ENCODE assay signal across 1 cellular context in the genomic region with DNA sequence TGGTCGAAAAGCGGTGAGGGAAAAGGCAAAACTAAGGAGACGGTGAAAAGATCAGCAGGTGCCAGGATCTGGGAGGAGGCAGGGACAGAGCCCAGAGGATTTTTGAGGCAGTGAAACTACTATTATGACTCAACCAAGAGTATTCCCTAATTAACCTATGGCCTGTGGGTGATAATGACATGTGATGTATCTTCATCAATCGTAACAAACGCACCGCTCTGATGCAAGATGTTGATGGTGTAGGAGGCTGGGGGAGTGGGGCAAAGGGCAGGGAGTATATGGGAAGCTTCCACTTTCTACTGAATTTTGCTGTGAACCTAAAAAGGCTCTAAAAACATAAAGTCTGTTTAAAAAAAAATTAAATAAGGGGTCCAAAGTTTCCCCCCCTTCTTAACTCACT.
A peak's percentile ranks its signal among the peaks of the same experiment; 100 is the strongest.
TF ChIP-seq lines count a peak whose summit lies in the region.

No MANE protein-coding gene starts in this region.

TF ChIP-seq in HEK293, 187 proteins besides CTCF, POLR2A, EP300 and RAD21 (continued from another document and continues in another):
- TF ChIP-seq SETDB1 (IDR thresholded peaks at IDR 0.05; ENCODE audit: insufficient read length, low read length) (no peak), ZBTB1 (tag by site-specific recombination; IDR thresholded peaks at IDR 0.05) (no peak), ZNF549 (tag by site-specific recombination; IDR thresholded peaks at IDR 0.05) (no peak), SP2 (tag by site-specific recombination; IDR thresholded peaks at IDR 0.05) (no peak), GLIS2 (tag by site-specific recombination; IDR thresholded peaks at IDR 0.05) (no peak), ZNF629 (tag by site-specific recombination; IDR thresholded peaks at IDR 0.05) (peak; percentile 45), ZNF571 (tag by site-specific recombination; IDR thresholded peaks at IDR 0.05) (no peak), ZNF416 (tag by site-specific recombination; IDR thresholded peaks at IDR 0.05) (no peak), ZNF837 (tag by site-specific recombination; IDR thresholded peaks at IDR 0.05) (no peak), ZNF473 (tag by site-specific recombination; IDR thresholded peaks at IDR 0.05) (no peak), ZNF426 (tag by site-specific recombination; IDR thresholded peaks at IDR 0.05) (no peak), KLF10 (tag by site-specific recombination; IDR thresholded peaks at IDR 0.05) (no peak), ZBTB17 (tag by site-specific recombination; IDR thresholded peaks at IDR 0.05) (no peak), ZNF529 (tag by site-specific recombination; IDR thresholded peaks at IDR 0.05; ENCODE audit: insufficient replicate concordance) (no peak), ZNF10 (tag by site-specific recombination; IDR thresholded peaks at IDR 0.05) (no peak), ZNF221 (tag by site-specific recombination; IDR thresholded peaks at IDR 0.05; ENCODE audit: borderline replicate concordance) (no peak), ZNF76 (tag by site-specific recombination; IDR thresholded peaks at IDR 0.05; ENCODE audit: borderline replicate concordance, low read depth) (no peak), ZNF138 (tag by site-specific recombination; IDR thresholded peaks at IDR 0.05; ENCODE audit: borderline replicate concordance) (no peak), ZNF132 (tag by site-specific recombination; IDR thresholded peaks at IDR 0.05; ENCODE audit: borderline replicate concordance) (no peak), ZNF791 (tag by site-specific recombination; IDR thresholded peaks at IDR 0.05) (no peak), ZNF677 (tag by site-specific recombination; IDR thresholded peaks at IDR 0.05) (no peak), ZNF621 (tag by site-specific recombination; IDR thresholded peaks at IDR 0.05) (no peak), ZFP3 (tag by site-specific recombination; IDR thresholded peaks at IDR 0.05; ENCODE audit: low read depth) (no peak), ZNF660 (tag by site-specific recombination; IDR thresholded peaks at IDR 0.05) (no peak), OSR2 (tag by site-specific recombination; IDR thresholded peaks at IDR 0.05) (0 out of 2 replicates have a peak, but pooled peaks have one; percentile 9), FEZF1 (tag by site-specific recombination; IDR thresholded peaks at IDR 0.05) (no peak), ZSCAN30 (tag by site-specific recombination; IDR thresholded peaks at IDR 0.05) (no peak), REPIN1 (tag by site-specific recombination; IDR thresholded peaks at IDR 0.05; ENCODE audit: low read depth) (no peak), BCL11A (tag by site-specific recombination; IDR thresholded peaks at IDR 0.05; ENCODE audit: low read depth) (no peak), ZNF24 (tag by site-specific recombination; IDR thresholded peaks at IDR 0.05) (no peak)
- TF ChIP-seq, protein P1, sequence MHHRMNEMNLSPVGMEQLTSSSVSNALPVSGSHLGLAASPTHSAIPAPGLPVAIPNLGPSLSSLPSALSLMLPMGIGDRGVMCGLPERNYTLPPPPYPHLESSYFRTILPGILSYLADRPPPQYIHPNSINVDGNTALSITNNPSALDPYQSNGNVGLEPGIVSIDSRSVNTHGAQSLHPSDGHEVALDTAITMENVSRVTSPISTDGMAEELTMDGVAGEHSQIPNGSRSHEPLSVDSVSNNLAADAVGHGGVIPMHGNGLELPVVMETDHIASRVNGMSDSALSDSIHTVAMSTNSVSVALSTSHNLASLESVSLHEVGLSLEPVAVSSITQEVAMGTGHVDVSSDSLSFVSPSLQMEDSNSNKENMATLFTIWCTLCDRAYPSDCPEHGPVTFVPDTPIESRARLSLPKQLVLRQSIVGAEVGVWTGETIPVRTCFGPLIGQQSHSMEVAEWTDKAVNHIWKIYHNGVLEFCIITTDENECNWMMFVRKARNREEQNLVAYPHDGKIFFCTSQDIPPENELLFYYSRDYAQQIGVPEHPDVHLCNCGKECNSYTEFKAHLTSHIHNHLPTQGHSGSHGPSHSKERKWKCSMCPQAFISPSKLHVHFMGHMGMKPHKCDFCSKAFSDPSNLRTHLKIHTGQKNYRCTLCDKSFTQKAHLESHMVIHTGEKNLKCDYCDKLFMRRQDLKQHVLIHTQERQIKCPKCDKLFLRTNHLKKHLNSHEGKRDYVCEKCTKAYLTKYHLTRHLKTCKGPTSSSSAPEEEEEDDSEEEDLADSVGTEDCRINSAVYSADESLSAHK (tag by site-specific recombination; IDR thresholded peaks at IDR 0.05) = no peak
- TF ChIP-seq, protein P2, sequence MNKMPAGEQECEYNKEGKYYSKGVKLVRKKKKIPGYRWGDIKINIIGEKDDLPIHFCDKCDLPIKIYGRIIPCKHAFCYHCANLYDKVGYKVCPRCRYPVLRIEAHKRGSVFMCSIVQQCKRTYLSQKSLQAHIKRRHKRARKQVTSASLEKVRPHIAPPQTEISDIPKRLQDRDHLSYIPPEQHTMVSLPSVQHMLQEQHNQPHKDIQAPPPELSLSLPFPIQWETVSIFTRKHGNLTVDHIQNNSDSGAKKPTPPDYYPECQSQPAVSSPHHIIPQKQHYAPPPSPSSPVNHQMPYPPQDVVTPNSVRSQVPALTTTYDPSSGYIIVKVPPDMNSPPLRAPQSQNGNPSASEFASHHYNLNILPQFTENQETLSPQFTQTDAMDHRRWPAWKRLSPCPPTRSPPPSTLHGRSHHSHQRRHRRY (tag by site-specific recombination; IDR thresholded peaks at IDR 0.05) = no peak
- TF ChIP-seq, protein P3, sequence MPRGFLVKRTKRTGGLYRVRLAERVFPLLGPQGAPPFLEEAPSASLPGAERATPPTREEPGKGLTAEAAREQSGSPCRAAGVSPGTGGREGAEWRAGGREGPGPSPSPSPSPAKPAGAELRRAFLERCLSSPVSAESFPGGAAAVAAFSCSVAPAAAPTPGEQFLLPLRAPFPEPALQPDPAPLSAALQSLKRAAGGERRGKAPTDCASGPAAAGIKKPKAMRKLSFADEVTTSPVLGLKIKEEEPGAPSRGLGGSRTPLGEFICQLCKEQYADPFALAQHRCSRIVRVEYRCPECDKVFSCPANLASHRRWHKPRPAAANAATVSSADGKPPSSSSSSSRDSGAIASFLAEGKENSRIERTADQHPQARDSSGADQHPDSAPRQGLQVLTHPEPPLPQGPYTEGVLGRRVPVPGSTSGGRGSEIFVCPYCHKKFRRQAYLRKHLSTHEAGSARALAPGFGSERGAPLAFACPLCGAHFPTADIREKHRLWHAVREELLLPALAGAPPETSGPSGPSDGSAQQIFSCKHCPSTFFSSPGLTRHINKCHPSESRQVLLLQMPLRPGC (tag by site-specific recombination; IDR thresholded peaks at IDR 0.05) = no peak
- TF ChIP-seq, protein P4, sequence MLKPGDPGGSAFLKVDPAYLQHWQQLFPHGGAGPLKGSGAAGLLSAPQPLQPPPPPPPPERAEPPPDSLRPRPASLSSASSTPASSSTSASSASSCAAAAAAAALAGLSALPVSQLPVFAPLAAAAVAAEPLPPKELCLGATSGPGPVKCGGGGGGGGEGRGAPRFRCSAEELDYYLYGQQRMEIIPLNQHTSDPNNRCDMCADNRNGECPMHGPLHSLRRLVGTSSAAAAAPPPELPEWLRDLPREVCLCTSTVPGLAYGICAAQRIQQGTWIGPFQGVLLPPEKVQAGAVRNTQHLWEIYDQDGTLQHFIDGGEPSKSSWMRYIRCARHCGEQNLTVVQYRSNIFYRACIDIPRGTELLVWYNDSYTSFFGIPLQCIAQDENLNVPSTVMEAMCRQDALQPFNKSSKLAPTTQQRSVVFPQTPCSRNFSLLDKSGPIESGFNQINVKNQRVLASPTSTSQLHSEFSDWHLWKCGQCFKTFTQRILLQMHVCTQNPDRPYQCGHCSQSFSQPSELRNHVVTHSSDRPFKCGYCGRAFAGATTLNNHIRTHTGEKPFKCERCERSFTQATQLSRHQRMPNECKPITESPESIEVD (tag by site-specific recombination; IDR thresholded peaks at IDR 0.05) = no peak
- TF ChIP-seq, protein P5, sequence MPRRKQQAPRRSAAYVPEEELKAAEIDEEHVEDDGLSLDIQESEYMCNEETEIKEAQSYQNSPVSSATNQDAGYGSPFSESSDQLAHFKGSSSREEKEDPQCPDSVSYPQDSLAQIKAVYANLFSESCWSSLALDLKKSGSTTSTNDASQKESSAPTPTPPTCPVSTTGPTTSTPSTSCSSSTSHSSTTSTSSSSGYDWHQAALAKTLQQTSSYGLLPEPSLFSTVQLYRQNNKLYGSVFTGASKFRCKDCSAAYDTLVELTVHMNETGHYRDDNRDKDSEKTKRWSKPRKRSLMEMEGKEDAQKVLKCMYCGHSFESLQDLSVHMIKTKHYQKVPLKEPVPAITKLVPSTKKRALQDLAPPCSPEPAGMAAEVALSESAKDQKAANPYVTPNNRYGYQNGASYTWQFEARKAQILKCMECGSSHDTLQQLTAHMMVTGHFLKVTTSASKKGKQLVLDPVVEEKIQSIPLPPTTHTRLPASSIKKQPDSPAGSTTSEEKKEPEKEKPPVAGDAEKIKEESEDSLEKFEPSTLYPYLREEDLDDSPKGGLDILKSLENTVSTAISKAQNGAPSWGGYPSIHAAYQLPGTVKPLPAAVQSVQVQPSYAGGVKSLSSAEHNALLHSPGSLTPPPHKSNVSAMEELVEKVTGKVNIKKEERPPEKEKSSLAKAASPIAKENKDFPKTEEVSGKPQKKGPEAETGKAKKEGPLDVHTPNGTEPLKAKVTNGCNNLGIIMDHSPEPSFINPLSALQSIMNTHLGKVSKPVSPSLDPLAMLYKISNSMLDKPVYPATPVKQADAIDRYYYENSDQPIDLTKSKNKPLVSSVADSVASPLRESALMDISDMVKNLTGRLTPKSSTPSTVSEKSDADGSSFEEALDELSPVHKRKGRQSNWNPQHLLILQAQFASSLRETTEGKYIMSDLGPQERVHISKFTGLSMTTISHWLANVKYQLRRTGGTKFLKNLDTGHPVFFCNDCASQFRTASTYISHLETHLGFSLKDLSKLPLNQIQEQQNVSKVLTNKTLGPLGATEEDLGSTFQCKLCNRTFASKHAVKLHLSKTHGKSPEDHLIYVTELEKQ (tag by site-specific recombination; IDR thresholded peaks at IDR 0.05; ENCODE audit: borderline replicate concordance) = peak; percentile 17; the same call in 1 of the 2 replicates
- TF ChIP-seq, protein P6, sequence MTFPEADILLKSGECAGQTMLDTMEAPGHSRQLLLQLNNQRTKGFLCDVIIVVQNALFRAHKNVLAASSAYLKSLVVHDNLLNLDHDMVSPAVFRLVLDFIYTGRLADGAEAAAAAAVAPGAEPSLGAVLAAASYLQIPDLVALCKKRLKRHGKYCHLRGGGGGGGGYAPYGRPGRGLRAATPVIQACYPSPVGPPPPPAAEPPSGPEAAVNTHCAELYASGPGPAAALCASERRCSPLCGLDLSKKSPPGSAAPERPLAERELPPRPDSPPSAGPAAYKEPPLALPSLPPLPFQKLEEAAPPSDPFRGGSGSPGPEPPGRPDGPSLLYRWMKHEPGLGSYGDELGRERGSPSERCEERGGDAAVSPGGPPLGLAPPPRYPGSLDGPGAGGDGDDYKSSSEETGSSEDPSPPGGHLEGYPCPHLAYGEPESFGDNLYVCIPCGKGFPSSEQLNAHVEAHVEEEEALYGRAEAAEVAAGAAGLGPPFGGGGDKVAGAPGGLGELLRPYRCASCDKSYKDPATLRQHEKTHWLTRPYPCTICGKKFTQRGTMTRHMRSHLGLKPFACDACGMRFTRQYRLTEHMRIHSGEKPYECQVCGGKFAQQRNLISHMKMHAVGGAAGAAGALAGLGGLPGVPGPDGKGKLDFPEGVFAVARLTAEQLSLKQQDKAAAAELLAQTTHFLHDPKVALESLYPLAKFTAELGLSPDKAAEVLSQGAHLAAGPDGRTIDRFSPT (tag by site-specific recombination; IDR thresholded peaks at IDR 0.05) = no peak
- TF ChIP-seq, protein P7, sequence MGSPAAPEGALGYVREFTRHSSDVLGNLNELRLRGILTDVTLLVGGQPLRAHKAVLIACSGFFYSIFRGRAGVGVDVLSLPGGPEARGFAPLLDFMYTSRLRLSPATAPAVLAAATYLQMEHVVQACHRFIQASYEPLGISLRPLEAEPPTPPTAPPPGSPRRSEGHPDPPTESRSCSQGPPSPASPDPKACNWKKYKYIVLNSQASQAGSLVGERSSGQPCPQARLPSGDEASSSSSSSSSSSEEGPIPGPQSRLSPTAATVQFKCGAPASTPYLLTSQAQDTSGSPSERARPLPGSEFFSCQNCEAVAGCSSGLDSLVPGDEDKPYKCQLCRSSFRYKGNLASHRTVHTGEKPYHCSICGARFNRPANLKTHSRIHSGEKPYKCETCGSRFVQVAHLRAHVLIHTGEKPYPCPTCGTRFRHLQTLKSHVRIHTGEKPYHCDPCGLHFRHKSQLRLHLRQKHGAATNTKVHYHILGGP (tag by site-specific recombination; IDR thresholded peaks at IDR 0.05) = no peak
- TF ChIP-seq, protein P8, sequence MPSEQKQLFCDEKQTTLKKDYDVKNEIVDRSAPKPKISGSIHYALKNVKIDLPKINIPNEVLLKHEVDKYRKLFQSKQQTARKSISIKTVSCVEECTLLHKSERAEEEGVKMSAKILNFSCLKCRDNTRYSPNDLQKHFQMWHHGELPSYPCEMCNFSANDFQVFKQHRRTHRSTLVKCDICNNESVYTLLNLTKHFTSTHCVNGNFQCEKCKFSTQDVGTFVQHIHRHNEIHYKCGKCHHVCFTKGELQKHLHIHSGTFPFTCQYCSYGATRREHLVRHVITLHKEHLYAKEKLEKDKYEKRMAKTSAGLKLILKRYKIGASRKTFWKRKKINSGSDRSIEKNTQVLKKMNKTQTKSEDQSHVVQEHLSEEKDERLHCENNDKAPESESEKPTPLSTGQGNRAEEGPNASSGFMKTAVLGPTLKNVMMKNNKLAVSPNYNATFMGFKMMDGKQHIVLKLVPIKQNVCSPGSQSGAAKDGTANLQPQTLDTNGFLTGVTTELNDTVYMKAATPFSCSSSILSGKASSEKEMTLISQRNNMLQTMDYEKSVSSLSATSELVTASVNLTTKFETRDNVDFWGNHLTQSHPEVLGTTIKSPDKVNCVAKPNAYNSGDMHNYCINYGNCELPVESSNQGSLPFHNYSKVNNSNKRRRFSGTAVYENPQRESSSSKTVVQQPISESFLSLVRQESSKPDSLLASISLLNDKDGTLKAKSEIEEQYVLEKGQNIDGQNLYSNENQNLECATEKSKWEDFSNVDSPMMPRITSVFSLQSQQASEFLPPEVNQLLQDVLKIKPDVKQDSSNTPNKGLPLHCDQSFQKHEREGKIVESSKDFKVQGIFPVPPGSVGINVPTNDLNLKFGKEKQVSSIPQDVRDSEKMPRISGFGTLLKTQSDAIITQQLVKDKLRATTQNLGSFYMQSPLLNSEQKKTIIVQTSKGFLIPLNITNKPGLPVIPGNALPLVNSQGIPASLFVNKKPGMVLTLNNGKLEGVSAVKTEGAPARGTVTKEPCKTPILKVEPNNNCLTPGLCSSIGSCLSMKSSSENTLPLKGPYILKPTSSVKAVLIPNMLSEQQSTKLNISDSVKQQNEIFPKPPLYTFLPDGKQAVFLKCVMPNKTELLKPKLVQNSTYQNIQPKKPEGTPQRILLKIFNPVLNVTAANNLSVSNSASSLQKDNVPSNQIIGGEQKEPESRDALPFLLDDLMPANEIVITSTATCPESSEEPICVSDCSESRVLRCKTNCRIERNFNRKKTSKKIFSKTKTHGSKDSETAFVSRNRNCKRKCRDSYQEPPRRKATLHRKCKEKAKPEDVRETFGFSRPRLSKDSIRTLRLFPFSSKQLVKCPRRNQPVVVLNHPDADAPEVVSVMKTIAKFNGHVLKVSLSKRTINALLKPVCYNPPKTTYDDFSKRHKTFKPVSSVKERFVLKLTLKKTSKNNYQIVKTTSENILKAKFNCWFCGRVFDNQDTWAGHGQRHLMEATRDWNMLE (tag by site-specific recombination; conservative IDR thresholded peaks at IDR 0.05; ENCODE audit: low read depth) = no peak
